8 cellular contexts compared by ENCODE assay signal in genomic region chr10:60572511-60573194, GRCh38.
DNase-seq lines count a peak whose midpoint lies in the region; ATAC-seq and TF ChIP-seq lines count a peak whose summit lies in the region.

No MANE protein-coding gene starts in this region.

- peaks cover 51% of the 10 kb centered on the region for H3K4me1 Mint-ChIP-seq in T-helper 1 cell treated with Interleukin-12 subunit alpha and Interleukin-12 subunit beta and Interleukin-4 antibody, amounts not matched to agents 30 μg/mL and 1 μg/mL, for 36 hours (ENCODE audit: low read depth)

- intact Hi-C loops in dorsolateral prefrontal cortex (cut with DNase I) (loop anchor here (5.0 kb wide), 2 partner anchors 120 to 125 kb away; no protein-coding TSS in a partner anchor), lower lobe of right lung (cut with DNase I) (no loop called here)

- H3K27ac Mint-ChIP-seq in T-helper 1 cell treated with Interleukin-12 subunit alpha and Interleukin-12 subunit beta and Interleukin-4 antibody, amounts not matched to agents 30 μg/mL and 1 μg/mL, for 36 hours = peak overlapping the region; percentile 85

- H3K27me3 ChIP-seq in dorsolateral prefrontal cortex (no peaks in the 10 kb centered on the region), lower lobe of right lung (ENCODE audit: low read depth) (no peaks in the 10 kb centered on the region)

- H3K36me3 Mint-ChIP-seq in T-helper 1 cell treated with Interleukin-12 subunit alpha and Interleukin-12 subunit beta and Interleukin-4 antibody, amounts not matched to agents 30 μg/mL and 1 μg/mL, for 36 hours (ENCODE audit: low read depth) = peaks cover 17% of the 10 kb centered on the region

- peak overlapping the region; percentile 88 for H3K4me3 Mint-ChIP-seq in T-helper 1 cell treated with Interleukin-12 subunit alpha and Interleukin-12 subunit beta and Interleukin-4 antibody, amounts not matched to agents 30 μg/mL and 1 μg/mL, for 36 hours

- ATAC-seq in HG03432 (IDR thresholded peaks at IDR 0.05; ENCODE audit: unreplicated experiment) (peak; percentile 57), lower lobe of right lung (peak; percentile 37 to 48), HG02973 (IDR thresholded peaks at IDR 0.05; ENCODE audit: unreplicated experiment) (no peak)

- TF ChIP-seq CTCF in C4-2B (conservative IDR thresholded peaks at IDR 0.05) (no peak), dorsolateral prefrontal cortex (IDR thresholded peaks at IDR 0.05 in 54 of 56, conservative IDR thresholded peaks at IDR 0.05 in 2 of 56; ENCODE audit: low read depth in 1 of 56, partially characterized antibody in 56 of 56) (peak in 2 of 56 donors; percentile 7 to 11), lower lobe of right lung (IDR thresholded peaks at IDR 0.05) (no peak)

- H3K4me3 ChIP-seq in dorsolateral prefrontal cortex (peak overlapping the region; percentile 27 to 87 (median 67)), lower lobe of right lung (peak overlapping the region; percentile 31)

- H3K9me3 Mint-ChIP-seq in T-helper 1 cell treated with Interleukin-12 subunit alpha and Interleukin-12 subunit beta and Interleukin-4 antibody, amounts not matched to agents 30 μg/mL and 1 μg/mL, for 36 hours = peaks cover 9% of the 10 kb centered on the region

- no peaks in the 10 kb centered on the region for H3K36me3 ChIP-seq in lower lobe of right lung

- H3K4me1 ChIP-seq in lower lobe of right lung = no peaks in the 10 kb centered on the region

- no peaks in the 10 kb centered on the region for H3K9me3 ChIP-seq in lower lobe of right lung

- H3K27ac ChIP-seq in C4-2B (peak overlapping the region; percentile 47), dorsolateral prefrontal cortex (peak overlapping the region; percentile 32 to 97 (median 86)), lower lobe of right lung (no peak overlapping the region)

- DNase-seq in dorsolateral prefrontal cortex (peak in 9 of 10 donors; percentile 41 to 74 (median 58)), lower lobe of right lung (no peak), HUDEP-2 (lab: John Stamatoyannopoulos, UW; ENCODE audit: unreplicated experiment in 76 of 76) (no peak)
- DNase-seq in stimulated activated CD4-positive, alpha-beta T cell treated with anti-CD3 and anti-CD28 coated beads, Interleukin-4, amount 100 ng/mL, for 4 hours = peak; percentile 10 to 25

- H3K27me3 Mint-ChIP-seq in T-helper 1 cell treated with Interleukin-12 subunit alpha and Interleukin-12 subunit beta and Interleukin-4 antibody, amounts not matched to agents 30 μg/mL and 1 μg/mL, for 36 hours (ENCODE audit: low read depth) = no peaks in the 10 kb centered on the region

Comparison
In these comparisons a context has a peak if more than half of its experiments do, and no peak if none do; other contexts are left out.
1. DNase-seq: peak in dorsolateral prefrontal cortex (9 of 10) and stimulated activated CD4-positive, alpha-beta T cell treated with anti-CD3 and anti-CD28 coated beads, Interleukin-4, amount 100 ng/mL, for 4 hours (2 of 2); none in lower lobe of right lung (single experiment) and HUDEP-2 (0 of 76).